Comparison of ENCODE assay signal across 1 cellular context in the genomic region with DNA sequence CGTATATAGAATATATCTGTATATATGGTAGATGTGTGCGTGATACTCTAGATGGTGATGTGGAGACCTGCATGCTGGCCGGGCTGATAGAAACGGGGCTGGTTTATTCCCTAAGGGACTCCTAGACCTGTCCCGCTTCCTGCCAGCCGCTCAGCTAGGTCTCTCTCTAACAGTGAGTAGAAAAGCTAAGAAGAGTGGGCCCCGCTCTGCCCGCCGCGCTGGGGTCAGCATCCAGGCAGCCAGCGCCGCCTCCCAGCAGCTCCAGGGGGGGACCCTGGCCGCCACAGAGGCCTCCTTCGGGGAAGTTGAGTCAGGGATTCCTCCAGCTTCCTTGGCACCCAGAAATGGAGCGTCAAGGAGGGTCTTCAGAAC.
TF ChIP-seq lines count a peak whose summit lies in the region.

No MANE protein-coding gene starts in this region.

TF ChIP-seq in K562, 482 proteins besides CTCF, POLR2A, EP300 and RAD21:
- TF ChIP-seq, protein P1, sequence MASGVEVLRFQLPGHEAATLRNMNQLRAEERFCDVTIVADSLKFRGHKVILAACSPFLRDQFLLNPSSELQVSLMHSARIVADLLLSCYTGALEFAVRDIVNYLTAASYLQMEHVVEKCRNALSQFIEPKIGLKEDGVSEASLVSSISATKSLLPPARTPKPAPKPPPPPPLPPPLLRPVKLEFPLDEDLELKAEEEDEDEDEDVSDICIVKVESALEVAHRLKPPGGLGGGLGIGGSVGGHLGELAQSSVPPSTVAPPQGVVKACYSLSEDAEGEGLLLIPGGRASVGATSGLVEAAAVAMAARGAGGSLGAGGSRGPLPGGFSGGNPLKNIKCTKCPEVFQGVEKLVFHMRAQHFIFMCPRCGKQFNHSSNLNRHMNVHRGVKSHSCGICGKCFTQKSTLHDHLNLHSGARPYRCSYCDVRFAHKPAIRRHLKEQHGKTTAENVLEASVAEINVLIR (CRISPR knock-in tag; IDR thresholded peaks at IDR 0.05), result no peak
- TF ChIP-seq, protein P2, sequence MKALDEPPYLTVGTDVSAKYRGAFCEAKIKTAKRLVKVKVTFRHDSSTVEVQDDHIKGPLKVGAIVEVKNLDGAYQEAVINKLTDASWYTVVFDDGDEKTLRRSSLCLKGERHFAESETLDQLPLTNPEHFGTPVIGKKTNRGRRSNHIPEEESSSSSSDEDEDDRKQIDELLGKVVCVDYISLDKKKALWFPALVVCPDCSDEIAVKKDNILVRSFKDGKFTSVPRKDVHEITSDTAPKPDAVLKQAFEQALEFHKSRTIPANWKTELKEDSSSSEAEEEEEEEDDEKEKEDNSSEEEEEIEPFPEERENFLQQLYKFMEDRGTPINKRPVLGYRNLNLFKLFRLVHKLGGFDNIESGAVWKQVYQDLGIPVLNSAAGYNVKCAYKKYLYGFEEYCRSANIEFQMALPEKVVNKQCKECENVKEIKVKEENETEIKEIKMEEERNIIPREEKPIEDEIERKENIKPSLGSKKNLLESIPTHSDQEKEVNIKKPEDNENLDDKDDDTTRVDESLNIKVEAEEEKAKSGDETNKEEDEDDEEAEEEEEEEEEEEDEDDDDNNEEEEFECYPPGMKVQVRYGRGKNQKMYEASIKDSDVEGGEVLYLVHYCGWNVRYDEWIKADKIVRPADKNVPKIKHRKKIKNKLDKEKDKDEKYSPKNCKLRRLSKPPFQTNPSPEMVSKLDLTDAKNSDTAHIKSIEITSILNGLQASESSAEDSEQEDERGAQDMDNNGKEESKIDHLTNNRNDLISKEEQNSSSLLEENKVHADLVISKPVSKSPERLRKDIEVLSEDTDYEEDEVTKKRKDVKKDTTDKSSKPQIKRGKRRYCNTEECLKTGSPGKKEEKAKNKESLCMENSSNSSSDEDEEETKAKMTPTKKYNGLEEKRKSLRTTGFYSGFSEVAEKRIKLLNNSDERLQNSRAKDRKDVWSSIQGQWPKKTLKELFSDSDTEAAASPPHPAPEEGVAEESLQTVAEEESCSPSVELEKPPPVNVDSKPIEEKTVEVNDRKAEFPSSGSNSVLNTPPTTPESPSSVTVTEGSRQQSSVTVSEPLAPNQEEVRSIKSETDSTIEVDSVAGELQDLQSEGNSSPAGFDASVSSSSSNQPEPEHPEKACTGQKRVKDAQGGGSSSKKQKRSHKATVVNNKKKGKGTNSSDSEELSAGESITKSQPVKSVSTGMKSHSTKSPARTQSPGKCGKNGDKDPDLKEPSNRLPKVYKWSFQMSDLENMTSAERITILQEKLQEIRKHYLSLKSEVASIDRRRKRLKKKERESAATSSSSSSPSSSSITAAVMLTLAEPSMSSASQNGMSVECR (CRISPR knock-in tag; IDR thresholded peaks at IDR 0.05), result no peak
- TF ChIP-seq JUN (IDR thresholded peaks at IDR 0.05; ENCODE audit: borderline replicate concordance, low read depth, low read length), result no peak
- TF ChIP-seq JUN (CRISPR knock-in tag; IDR thresholded peaks at IDR 0.05; ENCODE audit: borderline replicate concordance), result no peak
- no peak for TF ChIP-seq BCL6 (CRISPR knock-in tag; IDR thresholded peaks at IDR 0.05)
- TF ChIP-seq SIX5 (IDR thresholded peaks at IDR 0.05; ENCODE audit: borderline replicate concordance in 1 of 2, insufficient read depth in 1 of 2, low read depth in 1 of 2, low read length in 2 of 2), result no peak
- no peak for TF ChIP-seq NR2C1 (IDR thresholded peaks at IDR 0.05)
- TF ChIP-seq NR2C1 (tag; IDR thresholded peaks at IDR 0.05), result no peak
- no peak for TF ChIP-seq SAP30 (IDR thresholded peaks at IDR 0.05; ENCODE audit: borderline replicate concordance, insufficient read depth, low read depth, low read length, poor library complexity, severe bottlenecking)
- TF ChIP-seq SNIP1 (IDR thresholded peaks at IDR 0.05; ENCODE audit: low read depth), result no peak
- TF ChIP-seq, protein P3, sequence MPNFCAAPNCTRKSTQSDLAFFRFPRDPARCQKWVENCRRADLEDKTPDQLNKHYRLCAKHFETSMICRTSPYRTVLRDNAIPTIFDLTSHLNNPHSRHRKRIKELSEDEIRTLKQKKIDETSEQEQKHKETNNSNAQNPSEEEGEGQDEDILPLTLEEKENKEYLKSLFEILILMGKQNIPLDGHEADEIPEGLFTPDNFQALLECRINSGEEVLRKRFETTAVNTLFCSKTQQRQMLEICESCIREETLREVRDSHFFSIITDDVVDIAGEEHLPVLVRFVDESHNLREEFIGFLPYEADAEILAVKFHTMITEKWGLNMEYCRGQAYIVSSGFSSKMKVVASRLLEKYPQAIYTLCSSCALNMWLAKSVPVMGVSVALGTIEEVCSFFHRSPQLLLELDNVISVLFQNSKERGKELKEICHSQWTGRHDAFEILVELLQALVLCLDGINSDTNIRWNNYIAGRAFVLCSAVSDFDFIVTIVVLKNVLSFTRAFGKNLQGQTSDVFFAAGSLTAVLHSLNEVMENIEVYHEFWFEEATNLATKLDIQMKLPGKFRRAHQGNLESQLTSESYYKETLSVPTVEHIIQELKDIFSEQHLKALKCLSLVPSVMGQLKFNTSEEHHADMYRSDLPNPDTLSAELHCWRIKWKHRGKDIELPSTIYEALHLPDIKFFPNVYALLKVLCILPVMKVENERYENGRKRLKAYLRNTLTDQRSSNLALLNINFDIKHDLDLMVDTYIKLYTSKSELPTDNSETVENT (CRISPR knock-in tag; IDR thresholded peaks at IDR 0.05), result no peak
- no peak for TF ChIP-seq HMG20B (CRISPR knock-in tag; IDR thresholded peaks at IDR 0.05)
- TF ChIP-seq, protein P4, sequence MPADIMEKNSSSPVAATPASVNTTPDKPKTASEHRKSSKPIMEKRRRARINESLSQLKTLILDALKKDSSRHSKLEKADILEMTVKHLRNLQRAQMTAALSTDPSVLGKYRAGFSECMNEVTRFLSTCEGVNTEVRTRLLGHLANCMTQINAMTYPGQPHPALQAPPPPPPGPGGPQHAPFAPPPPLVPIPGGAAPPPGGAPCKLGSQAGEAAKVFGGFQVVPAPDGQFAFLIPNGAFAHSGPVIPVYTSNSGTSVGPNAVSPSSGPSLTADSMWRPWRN (IDR thresholded peaks at IDR 0.05; ENCODE audit: low read depth), result no peak
